Comparison of ENCODE assay signal across 13 cellular contexts in the genomic region with DNA sequence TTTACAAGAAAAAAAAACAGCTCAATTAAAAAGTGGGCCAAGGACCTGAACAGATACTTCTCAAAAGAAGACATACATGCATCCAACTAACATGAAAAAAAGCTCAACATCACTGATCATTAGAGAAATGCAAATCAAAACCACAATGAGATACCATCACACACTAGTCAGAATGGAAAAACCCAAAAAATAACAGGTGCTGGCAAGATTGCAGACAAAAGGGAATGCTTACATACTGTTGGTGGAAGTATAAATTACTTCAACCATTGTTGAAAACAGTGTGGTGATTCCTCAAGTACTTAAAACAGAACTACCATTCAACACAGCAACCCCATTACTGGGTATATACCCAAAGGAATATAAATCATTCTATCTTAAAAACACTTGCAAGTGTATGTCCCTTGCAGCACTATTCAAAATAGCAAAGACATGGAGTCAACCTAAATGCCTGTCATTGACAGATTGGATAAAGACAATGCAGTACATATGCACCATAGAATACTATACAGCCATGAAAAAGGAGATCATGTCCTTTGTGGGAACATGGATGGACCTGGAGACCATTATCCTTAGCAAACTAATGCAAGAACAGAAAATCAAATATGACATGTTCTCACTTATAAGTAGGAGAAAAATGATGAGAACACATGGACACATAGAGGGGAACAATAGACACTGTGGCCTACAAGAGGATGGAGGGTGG.
DNase-seq lines count a peak whose midpoint lies in the region; ATAC-seq, FAIRE-seq and TF ChIP-seq lines count a peak whose summit lies in the region.
"Had no signal": no experiment of that assay in that cellular context is flagged by ENCODE, and none has a peak within 500 bp of the region (broad histone marks: within the 10 kb centered on the region; RNA-seq: fewer than 3 reads in every experiment).

No MANE protein-coding gene starts in this region.

- H3K9me3 ChIP-seq in K562 (replicated peaks; ENCODE audit: control insufficient read depth, insufficient read depth, low read depth, low read length): no peaks in the 10 kb centered on the region; the same call in 1 of the 2 replicates

- H4K20me1 ChIP-seq in K562 (replicated peaks; ENCODE audit: control insufficient read depth, insufficient read depth, low read length): no peaks in the 10 kb centered on the region

- no peak for FAIRE-seq in K562 (lab: Jason Lieb, UNC)

- peaks cover 9% of the 10 kb centered on the region for H3K9me3 Mint-ChIP-seq in activated CD4-positive, alpha-beta T cell treated with anti-CD3 and anti-CD28 coated beads for 36 hours (ENCODE audit: low read depth)
- H3K9me3 Mint-ChIP-seq: effector memory CD8-positive, alpha-beta T cell had no signal

- peaks cover 0 to 4% of the 10 kb centered on the region in 2 experiments; a peak in 3 of 5 replicates for H3K4me1 ChIP-seq in K562 (replicated peaks in 1 of 2; ENCODE audit: control insufficient read depth in 2 of 2, insufficient read depth in 2 of 2, low read length in 2 of 2)

- TF ChIP-seq POLR2A in K562 (conservative IDR thresholded peaks at IDR 0.05): no peak

- no peak overlapping the region for H3K4me2 ChIP-seq in K562 (ENCODE audit: insufficient read depth, low read length)

- CTCF ChIA-PET in K562 (lab: Yijun Ruan, JAX; ENCODE audit: low intra/inter-chr PET ratio): no interaction called here
- CTCF ChIA-PET in activated CD4-positive, alpha-beta T cell treated with anti-CD3 and anti-CD28 coated beads for 36 hours (lab: Charles Lee): no interaction called here

- no peak overlapping the region for H3K4me3 Mint-ChIP-seq in activated CD4-positive, alpha-beta T cell treated with anti-CD3 and anti-CD28 coated beads for 36 hours
- H3K4me3 Mint-ChIP-seq: CD8-positive, alpha-beta T cell; effector memory CD8-positive, alpha-beta T cell; natural killer cell treated with Interleukin-12 subunit alpha and Interleukin-12 subunit beta and Interleukin-15 and Interleukin-18, amount 100 ng/mL, for 72 hours had no signal

- no peak for TF ChIP-seq EP300 in K562 (IDR thresholded peaks at IDR 0.05; ENCODE audit: low read length)

- H3K4me1 Mint-ChIP-seq in activated CD4-positive, alpha-beta T cell treated with anti-CD3 and anti-CD28 coated beads for 36 hours: peaks cover 17% of the 10 kb centered on the region

- TF ChIP-seq CTCF in K562 (IDR thresholded peaks at IDR 0.05 in 2 of 3, conservative IDR thresholded peaks at IDR 0.05 in 1 of 3; ENCODE audit: insufficient read depth in 2 of 3, low read depth in 1 of 3, low read length in 3 of 3): no peak

- peaks cover 47% of the 10 kb centered on the region for H3K79me2 ChIP-seq in K562 (ENCODE audit: control insufficient read depth, insufficient read depth, low read length)

- no peaks in the 10 kb centered on the region for H3K27me3 ChIP-seq in K562 (ENCODE audit: control insufficient read depth in 2 of 2, insufficient read depth in 2 of 2, low read length in 2 of 2)

- no peak overlapping the region for H2AFZ ChIP-seq in K562 (ENCODE audit: low read depth, low read length)

- H3K9ac ChIP-seq in K562 (ENCODE audit: insufficient read depth in 1 of 2, low read depth in 2 of 2, low read length in 2 of 2): no peak overlapping the region

- H3K27ac Mint-ChIP-seq in activated CD4-positive, alpha-beta T cell treated with anti-CD3 and anti-CD28 coated beads for 36 hours: no peak overlapping the region
- H3K27ac Mint-ChIP-seq: CD8-positive, alpha-beta T cell; effector memory CD8-positive, alpha-beta T cell had no signal

- in situ Hi-C loops in K562 (cut with MboI): no loop called here

- ATAC-seq in GM18520 (IDR thresholded peaks at IDR 0.05; ENCODE audit: unreplicated experiment) (peak; percentile 97), GM21529 (IDR thresholded peaks at IDR 0.05; ENCODE audit: unreplicated experiment) (peak; percentile 71), HG03342 (IDR thresholded peaks at IDR 0.05; ENCODE audit: unreplicated experiment) (peak; percentile 77), K562 (no peak), HG03108 (IDR thresholded peaks at IDR 0.05; ENCODE audit: unreplicated experiment) (no peak)
- no peak for ATAC-seq in activated CD4-positive, alpha-beta T cell treated with anti-CD3 and anti-CD28 coated beads for 36 hours
- ATAC-seq: CD8-positive, alpha-beta T cell; effector memory CD8-positive, alpha-beta T cell; natural killer cell treated with Interleukin-12 subunit alpha and Interleukin-12 subunit beta and Interleukin-15 and Interleukin-18, amount 100 ng/mL, for 72 hours had no signal

- POLR2A ChIA-PET in K562 (lab: Yijun Ruan, JAX): no interaction called here
- POLR2A ChIA-PET in activated CD4-positive, alpha-beta T cell treated with anti-CD3 and anti-CD28 coated beads for 36 hours (lab: Charles Lee): no interaction called here

- no TSS peak for BruUV-seq in K562 (replicated peaks; lab: Mats Ljungman, UMichigan)

- intact Hi-C loops in K562 (cut with micrococcal nuclease): no loop called here
- intact Hi-C loops in activated CD4-positive, alpha-beta T cell treated with anti-CD3 and anti-CD28 coated beads for 36 hours (cut with DNase I, micrococcal nuclease): no loop called here

- TF ChIP-seq RAD21 in K562 (CRISPR knock-in tag; conservative IDR thresholded peaks at IDR 0.05 in 1 of 2, IDR thresholded peaks at IDR 0.05 in 1 of 2): no peak

- no peak overlapping the region for H3K4me3 ChIP-seq in K562

- H3K36me3 Mint-ChIP-seq in activated CD4-positive, alpha-beta T cell treated with anti-CD3 and anti-CD28 coated beads for 36 hours (ENCODE audit: low read depth): peaks cover 25% of the 10 kb centered on the region

- H3K27ac ChIP-seq in K562 (ENCODE audit: extremely low read depth, low read depth, low read length): no peak overlapping the region

- no peaks in the 10 kb centered on the region for H3K27me3 Mint-ChIP-seq in activated CD4-positive, alpha-beta T cell treated with anti-CD3 and anti-CD28 coated beads for 36 hours
- H3K27me3 Mint-ChIP-seq: effector memory CD8-positive, alpha-beta T cell; natural killer cell treated with Interleukin-12 subunit alpha and Interleukin-12 subunit beta and Interleukin-15 and Interleukin-18, amount 100 ng/mL, for 72 hours had no signal

- DNase-seq in K562 (ENCODE audit: extremely low read depth in 1 of 4, low spot score in 3 of 4) (no peak), AG08396 (ENCODE audit: low spot score) (no peak), DMS114 treated with DMSO at 0.1 percent for 48 hours (lab: John Stamatoyannopoulos, UW; ENCODE audit: unreplicated experiment) (no peak)
- DNase-seq in activated CD4-positive, alpha-beta T cell treated with anti-CD3 and anti-CD28 coated beads for 36 hours: no peak
- DNase-seq: CD8-positive, alpha-beta T cell; effector memory CD8-positive, alpha-beta T cell; NK-92 treated with Interleukin-12 subunit alpha and Interleukin-12 subunit beta, amount 100 ng/mL, for 24 hours; SW 1271 had no signal

- H3K36me3 ChIP-seq in K562 (ENCODE audit: control insufficient read depth, insufficient read depth, low read length): no peaks in the 10 kb centered on the region; the same call in 2 of the 3 replicates

- H3K9me1 ChIP-seq in K562 (ENCODE audit: control insufficient read depth, insufficient read depth, low read length): no peaks in the 10 kb centered on the region

TF ChIP-seq in K562, 482 proteins besides CTCF, POLR2A, EP300 and RAD21 (continues in another document):
- no peak for TF ChIP-seq SREBF2 (CRISPR knock-in tag; IDR thresholded peaks at IDR 0.05)
- TF ChIP-seq PHF8 (IDR thresholded peaks at IDR 0.05; ENCODE audit: borderline replicate concordance, low read length): no peak
- no peak for TF ChIP-seq ZNF609 (CRISPR knock-in tag; IDR thresholded peaks at IDR 0.05; ENCODE audit: borderline replicate concordance)
- TF ChIP-seq NFE2L1 (tag; IDR thresholded peaks at IDR 0.05; ENCODE audit: borderline replicate concordance, low read depth): no peak
- TF ChIP-seq ARID1B (IDR thresholded peaks at IDR 0.05): no peak
- no peak for TF ChIP-seq SIN3B (IDR thresholded peaks at IDR 0.05; ENCODE audit: low read depth)
- TF ChIP-seq SREBF1 (IDR thresholded peaks at IDR 0.05; ENCODE audit: borderline replicate concordance, low read depth, low read length): no peak
- no peak for TF ChIP-seq SMAD3 (CRISPR knock-in tag; conservative IDR thresholded peaks at IDR 0.05)
- 0 out of 2 replicates have a peak, but pooled peaks have one; percentile 49 for TF ChIP-seq HDAC2 (IDR thresholded peaks at IDR 0.05)
- peak; percentile 100 for TF ChIP-seq ZNF146 (CRISPR knock-in tag; IDR thresholded peaks at IDR 0.05; ENCODE audit: unreplicated experiment)
- TF ChIP-seq RFX7 (CRISPR knock-in tag; IDR thresholded peaks at IDR 0.05): no peak
- TF ChIP-seq CHD4 (IDR thresholded peaks at IDR 0.05; ENCODE audit: insufficient read depth, insufficient replicate concordance, low read depth, low read length, poor library complexity, severe bottlenecking): peak; percentile 53

Comparison
In these comparisons a context has a peak if more than half of its experiments do, and no peak if none do; other contexts are left out.
1. ATAC-seq: peak in GM18520 (single experiment), GM21529 (single experiment) and HG03342 (single experiment); none in K562 (single experiment), HG03108 (single experiment) and activated CD4-positive, alpha-beta T cell treated with anti-CD3 and anti-CD28 coated beads for 36 hours (single experiment).